ENCODE assay signal across 8 cellular contexts in the genomic region with DNA sequence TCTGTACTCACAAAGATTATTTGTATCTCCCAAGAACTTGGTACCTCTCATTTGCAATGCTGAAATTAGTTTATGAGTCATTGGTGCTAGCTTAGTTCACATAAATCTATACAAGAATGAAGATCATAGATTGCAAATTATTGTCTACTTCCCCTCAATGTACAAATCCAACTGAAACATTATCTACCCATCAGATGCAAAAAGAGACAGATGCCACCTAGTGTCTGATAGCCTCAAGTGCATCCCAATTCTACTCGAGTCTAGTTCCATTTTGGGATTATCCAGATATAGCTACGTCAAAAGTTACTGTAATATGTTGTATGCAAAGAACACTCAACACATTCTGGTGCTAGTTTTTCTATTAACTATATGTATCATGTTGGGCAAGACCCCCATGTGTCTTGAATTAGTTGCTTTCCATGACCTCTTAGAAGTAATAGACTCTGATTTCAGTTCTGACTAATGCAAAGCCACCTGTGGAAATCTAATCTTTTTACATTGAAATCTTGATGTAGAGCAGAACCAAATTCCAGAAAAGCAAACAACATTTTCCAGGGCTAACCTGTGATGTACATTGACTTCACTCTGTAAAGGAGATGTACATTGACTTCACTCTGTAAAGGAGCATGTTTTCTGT.
A peak's percentile ranks its signal among the peaks of the same experiment; 100 is the strongest.
DNase-seq lines count a peak whose midpoint lies in the region; FAIRE-seq and TF ChIP-seq lines count a peak whose summit lies in the region.

No MANE protein-coding gene starts in this region.

- POLR2A ChIA-PET in H1 (lab: Charles Lee; ENCODE audit: partially characterized antibody), result interaction anchor here (0.9 kb wide), 1 partner anchor 579 kb away, joined by 3 read pairs; no protein-coding TSS in a partner anchor

- no peaks in the 10 kb centered on the region for H3K79me2 ChIP-seq in H1 (ENCODE audit: control insufficient read depth in 1 of 2, insufficient read depth in 2 of 2, low read length in 2 of 2)

- H3K4me1 ChIP-seq in SJCRH30 (no peaks in the 10 kb centered on the region), H1 (replicated peaks in 1 of 4; ENCODE audit: control insufficient read depth in 3 of 4, insufficient read depth in 4 of 4, low read length in 3 of 4) (no peaks in the 10 kb centered on the region)

- WGBS in H1 (ENCODE audit: extremely low coverage in 1 of 2, insufficient coverage in 1 of 2, insufficient read length in 1 of 2, insufficient replicate concordance in 2 of 2, low coverage in 1 of 2, low lambda C conversion rate in 2 of 2, missing lambda C conversion rate in 1 of 2), 2 experiments, result 53% methylated on average over 2 of the region's 2 CpGs; no CpG with 5 or more reads in 1 of the 2 experiments

- no peaks in the 10 kb centered on the region for H3K79me1 ChIP-seq in H1 (ENCODE audit: low read depth, low read length)

- H3K27ac ChIP-seq in SJCRH30 (no peak overlapping the region), H1 (ENCODE audit: low read depth, low read length) (no peak overlapping the region)

- peak; percentile 70 to 78 for TF ChIP-seq RAD21 in H1 (IDR thresholded peaks at IDR 0.05 in 1 of 2, conservative IDR thresholded peaks at IDR 0.05 in 1 of 2; ENCODE audit: low read depth in 2 of 2, low read length in 2 of 2)

- H4K8ac ChIP-seq in H1 (ENCODE audit: extremely low read depth, insufficient read depth, low read length), result no peak overlapping the region

- no peak overlapping the region for H3K18ac ChIP-seq in H1 (ENCODE audit: extremely low read depth, low read length)

- no peak overlapping the region for H2BK20ac ChIP-seq in H1 (ENCODE audit: low read length)

- no peak overlapping the region for H2BK120ac ChIP-seq in H1 (replicated peaks; ENCODE audit: low read depth, low read length)

- H3K23me2 ChIP-seq in H1 (ENCODE audit: low read depth, low read length), result no peaks in the 10 kb centered on the region

- H2BK15ac ChIP-seq in H1 (ENCODE audit: low read length), result no peak overlapping the region

- H2AFZ ChIP-seq in H1 (ENCODE audit: low read length), result no peak overlapping the region

- no peak overlapping the region for H2AK5ac ChIP-seq in H1 (ENCODE audit: low read depth, low read length)

- peak; percentile 96 for FAIRE-seq in H54 (lab: Jason Lieb, UNC)
- FAIRE-seq in H1 (lab: Jason Lieb, UNC), result peak; percentile 70

- H2BK12ac ChIP-seq in H1 (ENCODE audit: low read depth, low read length), result no peak overlapping the region

- H2BK5ac ChIP-seq in H1 (ENCODE audit: low read depth, low read length), result no peak overlapping the region

- no peak overlapping the region for H3K56ac ChIP-seq in H1 (replicated peaks; ENCODE audit: insufficient read length, low read depth, low read length)

- H3K23ac ChIP-seq in H1 (ENCODE audit: insufficient read length), result no peak overlapping the region

- H3K9ac ChIP-seq in H1 (replicated peaks in 1 of 4; ENCODE audit: extremely low read depth in 1 of 4, low read depth in 3 of 4, low read length in 3 of 4), result no peak overlapping the region

- no peak overlapping the region for H3K4me2 ChIP-seq in H1 (ENCODE audit: insufficient read depth in 1 of 2, low read depth in 2 of 2, low read length in 2 of 2)

- peak; percentile 80 for TF ChIP-seq CTCF in GM06990 (IDR thresholded peaks at IDR 0.05; ENCODE audit: insufficient read depth, low read length, poor library complexity, severe bottlenecking)
- peak in 2 of 3 experiments; percentile 45 to 78; a peak in 2 of 4 replicates for TF ChIP-seq CTCF in H1 (IDR thresholded peaks at IDR 0.05; ENCODE audit: control extremely low read depth in 1 of 3, insufficient read depth in 1 of 3, low read depth in 1 of 3, low read length in 3 of 3)

- no peak overlapping the region for H4K91ac ChIP-seq in H1 (replicated peaks; ENCODE audit: insufficient read length, low read length)

- no peak overlapping the region for H3K14ac ChIP-seq in H1 (ENCODE audit: insufficient read length)

- CTCF ChIA-PET in H1 (lab: Charles Lee; ENCODE audit: partially characterized antibody), result interaction anchor here (0.6 to 3.7 kb wide), 33 partner anchors 9 to 1450 kb away, joined by 3 to 30 read pairs (median 4); no protein-coding TSS in a partner anchor

- TF ChIP-seq EP300 in H1 (IDR thresholded peaks at IDR 0.05; ENCODE audit: borderline replicate concordance in 1 of 2, low read depth in 2 of 2, low read length in 2 of 2), result no peak

- no peak for TF ChIP-seq POLR2A in H54 (IDR thresholded peaks at IDR 0.05; ENCODE audit: low read depth, low read length)
- TF ChIP-seq POLR2A in H1 (IDR thresholded peaks at IDR 0.05; ENCODE audit: control extremely low read depth in 1 of 2, low read depth in 2 of 2, low read length in 2 of 2), result no peak

- DNase-seq in ACHN (peak; percentile 61), GM06990 (ENCODE audit: extremely low read depth, insufficient read length) (peak; percentile 16), H54 (ENCODE audit: insufficient read length, low spot score) (no peak), KBM-7 (peak; percentile 54), SJCRH30 (peak; percentile 24 to 77), H1 (ENCODE audit: low read depth in 1 of 2, low spot score in 2 of 2) (no peak), mucosa of gallbladder (ENCODE audit: low spot score) (peak; percentile 50)
- no peak for DNase-seq in effector CD4-positive, alpha-beta T cell

- H3K4ac ChIP-seq in H1 (replicated peaks; ENCODE audit: insufficient read length, low read depth, low read length), result no peak overlapping the region

- no peaks in the 10 kb centered on the region for H3K27me3 ChIP-seq in GM06990 (replicated peaks; ENCODE audit: control insufficient read depth, insufficient read depth, low read length)
- H3K27me3 ChIP-seq in SJCRH30, result no peaks in the 10 kb centered on the region
- no peaks in the 10 kb centered on the region for H3K27me3 ChIP-seq in H1 (replicated peaks in 1 of 4; ENCODE audit: control insufficient read depth in 3 of 4, extremely low read depth in 1 of 4, insufficient read depth in 3 of 4, low read length in 3 of 4)

- H3K9me3 ChIP-seq in SJCRH30 (replicated peaks), result no peaks in the 10 kb centered on the region; the same call in 1 of the 2 replicates
- no peaks in the 10 kb centered on the region for H3K9me3 ChIP-seq in H1 (ENCODE audit: insufficient read depth in 2 of 2, low read depth in 1 of 2, low read length in 1 of 2)

- no peaks in the 10 kb centered on the region for H3K36me3 ChIP-seq in GM06990 (ENCODE audit: control insufficient read depth, insufficient read depth, low read length)
- H3K36me3 ChIP-seq in SJCRH30, result no peaks in the 10 kb centered on the region
- H3K36me3 ChIP-seq in H1 (ENCODE audit: control insufficient read depth in 2 of 4, insufficient read depth in 4 of 4, low read length in 3 of 4), result no peaks in the 10 kb centered on the region

- no peak overlapping the region for H4K5ac ChIP-seq in H1 (ENCODE audit: insufficient read length, low read depth, low read length)

- no peak overlapping the region for H3K4me3 ChIP-seq in GM06990 (replicated peaks; ENCODE audit: low read depth, low read length)
- no peak overlapping the region for H3K4me3 ChIP-seq in SJCRH30
- H3K4me3 ChIP-seq in H1 (ENCODE audit: extremely low read depth in 1 of 4, insufficient read depth in 2 of 4, low read depth in 3 of 4, low read length in 4 of 4), result no peak overlapping the region

- H4K20me1 ChIP-seq in H1 (replicated peaks in 1 of 2; ENCODE audit: control insufficient read depth in 1 of 2, insufficient read depth in 2 of 2, low read length in 2 of 2), result no peaks in the 10 kb centered on the region

- in situ Hi-C loops in ACHN (cut with HindIII; ENCODE audit: low pct_ligation_motif_present, low pct_unique_long_range_greater_than_20kb, low sequenced_read_pairs), result no loop called here
- in situ Hi-C loops in KBM-7 (cut with MboI; ENCODE audit: low pct_unique_long_range_greater_than_20kb, low sequenced_read_pairs), result no loop called here

TF ChIP-seq in H1, 55 proteins besides CTCF, POLR2A, EP300 and RAD21:
- TF ChIP-seq SP1 (IDR thresholded peaks at IDR 0.05; ENCODE audit: low read depth, low read length) (no peak), SP4 (IDR thresholded peaks at IDR 0.05; ENCODE audit: low read length) (no peak), KDM1A (IDR thresholded peaks at IDR 0.05; ENCODE audit: borderline replicate concordance, low read length) (no peak), PHF8 (conservative IDR thresholded peaks at IDR 0.05; ENCODE audit: low read depth, low read length) (no peak)

Comparison
In these comparisons a context has a peak if more than half of its experiments do, and no peak if none do; other contexts are left out.
1. DNase-seq: peak in ACHN (single experiment), GM06990 (single experiment), KBM-7 (single experiment), SJCRH30 (2 of 2) and mucosa of gallbladder (single experiment); none in H54 (single experiment), H1 (0 of 2) and effector CD4-positive, alpha-beta T cell (single experiment).